20 cellular contexts compared by ENCODE assay signal in genomic region chr14:32578181-32578580, GRCh38.
DNase-seq lines count a peak whose midpoint lies in the region; ATAC-seq and TF ChIP-seq lines count a peak whose summit lies in the region.
"Had no signal": no experiment of that assay in that cellular context is flagged by ENCODE, and none has a peak within 500 bp of the region (broad histone marks: within the 10 kb centered on the region; RNA-seq: fewer than 3 reads in every experiment).

No MANE protein-coding gene starts in this region.

- H3K27me3 ChIP-seq in right atrium auricular region (no peaks in the 10 kb centered on the region), upper lobe of right lung (no peaks in the 10 kb centered on the region)
- H3K27me3 ChIP-seq: ascending aorta, esophagus squamous epithelium had no signal

- in situ Hi-C loops in GM13977 (cut with MboI; ENCODE audit: low pct_unique_long_range_greater_than_20kb, low sequenced_read_pairs, unreplicated experiment): no loop called here

- TF ChIP-seq CTCF in GM13977 (IDR thresholded peaks at IDR 0.05; ENCODE audit: extremely low read depth, insufficient read depth, missing control alignments) (no peak), right atrium auricular region (IDR thresholded peaks at IDR 0.05) (no peak), upper lobe of right lung (IDR thresholded peaks at IDR 0.05) (no peak)

- no peaks in the 10 kb centered on the region for H3K9me3 ChIP-seq in right atrium auricular region
- H3K9me3 ChIP-seq in T-helper 17 cell (ENCODE audit: control insufficient read depth, low read length, poor library complexity, severe bottlenecking): no peaks in the 10 kb centered on the region
- H3K9me3 ChIP-seq in upper lobe of right lung: no peaks in the 10 kb centered on the region
- H3K9me3 ChIP-seq: ascending aorta, esophagus squamous epithelium had no signal

- H3K27me3 Mint-ChIP-seq in T-helper 17 cell: peaks cover 17% of the 10 kb centered on the region
- H3K27me3 Mint-ChIP-seq: activated CD4-positive, alpha-beta memory T cell treated with anti-CD3 and anti-CD28 coated beads for 36 hours had no signal

- H3K4me1 ChIP-seq in right atrium auricular region (peaks cover 0 to 9% of the 10 kb centered on the region in 2 donors), upper lobe of right lung (no peaks in the 10 kb centered on the region)

- intact Hi-C loops in upper lobe of right lung (cut with DNase I): no loop called here

- no peak overlapping the region for H3K4me3 ChIP-seq in right atrium auricular region
- H3K4me3 ChIP-seq in upper lobe of right lung: no peak overlapping the region
- H3K4me3 ChIP-seq: ascending aorta, coronary artery, esophagus squamous epithelium had no signal

- H3K36me3 ChIP-seq in right atrium auricular region (no peaks in the 10 kb centered on the region), upper lobe of right lung (no peaks in the 10 kb centered on the region)
- H3K36me3 ChIP-seq: esophagus squamous epithelium had no signal

- H3K4me1 Mint-ChIP-seq in T-helper 17 cell: no peaks in the 10 kb centered on the region
- H3K4me1 Mint-ChIP-seq: naive thymus-derived CD4-positive, alpha-beta T cell had no signal

- DNase-seq in GM13977 (ENCODE audit: low spot score) (peak; percentile 36), right atrium auricular region (ENCODE audit: low spot score) (no peak), T-helper 17 cell (no peak), upper lobe of right lung (no peak)
- DNase-seq: activated CD4-positive, alpha-beta memory T cell treated with anti-CD3 and anti-CD28 coated beads for 36 hours; esophagus squamous epithelium; GF-D8; hypothalamus; KG1; left ventricle myocardium superior; naive thymus-derived CD4-positive, alpha-beta T cell; NCI-H2029 treated with DMSO at 0.1 percent for 48 hours; stimulated activated CD4-positive, alpha-beta T cell treated with anti-CD3 and anti-CD28 coated beads, Interleukin-2, amount 100 ng/mL, for 24 hours had no signal

- H3K4me3 Mint-ChIP-seq in T-helper 17 cell: no peak overlapping the region
- H3K4me3 Mint-ChIP-seq: activated CD4-positive, alpha-beta memory T cell treated with anti-CD3 and anti-CD28 coated beads for 36 hours; naive thymus-derived CD4-positive, alpha-beta T cell had no signal

- no peaks in the 10 kb centered on the region for H3K36me3 Mint-ChIP-seq in T-helper 17 cell (ENCODE audit: low read depth)
- H3K36me3 Mint-ChIP-seq: activated CD4-positive, alpha-beta memory T cell treated with anti-CD3 and anti-CD28 coated beads for 36 hours; naive thymus-derived CD4-positive, alpha-beta T cell had no signal

- no peak overlapping the region for H3K27ac ChIP-seq in right atrium auricular region
- H3K27ac ChIP-seq in upper lobe of right lung: no peak overlapping the region
- H3K27ac ChIP-seq: ascending aorta, coronary artery, esophagus squamous epithelium had no signal

- no peak overlapping the region for H3K27ac Mint-ChIP-seq in T-helper 17 cell
- H3K27ac Mint-ChIP-seq: activated CD4-positive, alpha-beta memory T cell treated with anti-CD3 and anti-CD28 coated beads for 36 hours; activated T-helper 2 cell treated with anti-CD3 and anti-CD28 coated beads, Interferon-gamma antibody, Interleukin-2, Interleukin-4, amounts not matched to agents 10 μg/mL and 5 μg/mL and 100 μg/mL, durations not matched to agents 14 hours and 24 hours and 36 hours; naive thymus-derived CD4-positive, alpha-beta T cell had no signal

- ATAC-seq in GM19328 (IDR thresholded peaks at IDR 0.05; ENCODE audit: unreplicated experiment) (peak; percentile 84), HG02678 (IDR thresholded peaks at IDR 0.05; ENCODE audit: unreplicated experiment) (peak; percentile 64), HG03378 (IDR thresholded peaks at IDR 0.05; ENCODE audit: unreplicated experiment) (peak; percentile 74), T-helper 17 cell (no peak), upper lobe of right lung (no peak)
- ATAC-seq in activated CD4-positive, CD25-positive, alpha-beta regulatory T cell treated with anti-CD3 and anti-CD28 coated beads, Interleukin-2, amount 50 U/mL, for 24 hours: no peak
- ATAC-seq: left ventricle myocardium superior; naive thymus-derived CD4-positive, alpha-beta T cell had no signal

Comparison
In these comparisons a context has a peak if more than half of its experiments do, and no peak if none do; other contexts are left out.
1. ATAC-seq: peak in GM19328 (single experiment), HG02678 (single experiment) and HG03378 (single experiment); none in T-helper 17 cell (single experiment), activated CD4-positive, CD25-positive, alpha-beta regulatory T cell treated with anti-CD3 and anti-CD28 coated beads, Interleukin-2, amount 50 U/mL, for 24 hours (0 of 2) and upper lobe of right lung (single experiment).